21 cellular contexts compared by ENCODE assay signal in the genomic region with DNA sequence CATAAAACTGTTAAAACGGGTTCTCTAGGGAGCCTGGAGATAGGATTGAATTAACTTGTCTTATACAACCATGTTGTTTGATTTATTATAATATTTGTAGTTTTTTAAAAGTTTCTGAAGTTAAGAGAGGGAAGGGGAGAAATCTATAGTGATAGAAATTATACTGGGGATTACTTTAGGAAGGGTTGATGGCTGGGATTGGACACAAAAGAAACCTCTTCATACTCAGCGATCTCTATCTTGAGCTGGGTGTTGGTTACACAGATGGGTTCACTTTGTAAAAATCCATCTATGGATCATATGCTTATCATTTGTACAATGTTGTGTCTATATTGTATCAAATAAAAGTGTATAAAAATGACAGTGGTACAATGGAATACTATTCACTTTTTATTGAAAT. TPM values are rescaled to one million over a fixed set of nuclear protein-coding genes. Genes with fewer than 3 reads are reported as not detected.
DNase-seq lines count a peak whose midpoint lies in the region; ATAC-seq and TF ChIP-seq lines count a peak whose summit lies in the region.
"Had no signal": no experiment of that assay in that cellular context is flagged by ENCODE, and none has a peak within 500 bp of the region (broad histone marks: within the 10 kb centered on the region; RNA-seq: fewer than 3 reads in every experiment).

No MANE protein-coding gene starts in this region.

- H3K9ac ChIP-seq in mammary epithelial cell (ENCODE audit: insufficient read depth, low read length), result no peak overlapping the region

- H3K27me3 Mint-ChIP-seq in MCF 10A (ENCODE audit: insufficient read depth, unreplicated experiment) (no peaks in the 10 kb centered on the region), brain (peaks cover 7% of the 10 kb centered on the region), GM23338 (ENCODE audit: insufficient read depth, low read depth, poor library complexity) (peaks cover 5% of the 10 kb centered on the region)

- DNase-seq in MCF 10A (ENCODE audit: unreplicated experiment), result no peak
- DNase-seq in mammary epithelial cell, result no peak
- DNase-seq in psoas muscle, result no peak
- no peak for DNase-seq in midbrain (lab: John Stamatoyannopoulos, UW)
- no peak for DNase-seq in SK-N-DZ (ENCODE audit: low spot score)
- no peak for DNase-seq in GM23338 (ENCODE audit: low spot score)
- DNase-seq: CD8-positive, alpha-beta memory T cell; DND-41; GOT3; NCI-H1105; NCI-H1694; NCI-H2081 treated with DMSO at 0.1 percent for 48 hours; NCI-H510A treated with DMSO at 0.1 percent for 48 hours; NCI-H774; PC-3; SIG-M5 had no signal

- H3K79me2 ChIP-seq in mammary epithelial cell (ENCODE audit: insufficient read depth, low read length) (peaks cover 93% of the 10 kb centered on the region), GM23338 (replicated peaks; ENCODE audit: insufficient read depth) (peaks cover 44% of the 10 kb centered on the region)

- H3K4me3 ChIP-seq in mammary epithelial cell (replicated peaks in 1 of 3; ENCODE audit: insufficient read depth in 1 of 3, low read depth in 2 of 3, low read length in 3 of 3) (no peak overlapping the region), psoas muscle (no peak overlapping the region), GM23338 (no peak overlapping the region)
- H3K4me3 ChIP-seq: BLaER1 treated with 17β-estradiol and CSF1 and Interleukin-3, amounts not matched to agents 10 nM and 100 nM had no signal

- peaks cover 2% of the 10 kb centered on the region for H3K36me3 ChIP-seq in mammary epithelial cell (ENCODE audit: insufficient read depth, low read length)
- H3K36me3 ChIP-seq in psoas muscle (ENCODE audit: insufficient read depth in 1 of 2, low read depth in 1 of 2), result peaks cover 0 to under 1% of the 10 kb centered on the region in 2 donors
- peaks cover 3% of the 10 kb centered on the region; the same call in 1 of the 2 replicates for H3K36me3 ChIP-seq in GM23338 (ENCODE audit: insufficient read depth)

- WGBS in mammary epithelial cell (ENCODE audit: low coverage, missing lambda C conversion rate), result 97% methylated on average over 2 of the region's 2 CpGs
- 81 to 87% (median 86%) methylated on average over 2 of the region's 2 CpGs for WGBS in psoas muscle, 3 donors

- H2AFZ ChIP-seq in mammary epithelial cell (ENCODE audit: low read depth, low read length) (no peak overlapping the region), GM23338 (no peak overlapping the region)

- in situ Hi-C loops in mammary epithelial cell (cut with MboI; ENCODE audit: low sequenced_read_pairs in 2 of 2), result loop anchor here in 1 of 2 donors (10.0 kb wide), 1 partner anchor 472 kb away; no protein-coding TSS in a partner anchor

- no peak overlapping the region for H3K27ac ChIP-seq in mammary epithelial cell (ENCODE audit: insufficient read depth, low read depth, low read length)
- peak overlapping the region; percentile 95 for H3K27ac ChIP-seq in psoas muscle
- H3K27ac ChIP-seq in GM23338 (ENCODE audit: low read depth), result no peak overlapping the region
- H3K27ac ChIP-seq: BLaER1 treated with 17β-estradiol and CSF1 and Interleukin-3, amounts not matched to agents 10 nM and 100 nM; RWPE1 had no signal

- H3K4me2 ChIP-seq in mammary epithelial cell (ENCODE audit: insufficient read depth, low read depth, low read length) (no peak overlapping the region), GM23338 (no peak overlapping the region)

- TF ChIP-seq CTCF in MCF 10A (IDR thresholded peaks at IDR 0.05; ENCODE audit: unreplicated experiment), result no peak
- TF ChIP-seq CTCF in mammary epithelial cell (conservative IDR thresholded peaks at IDR 0.05 in 1 of 2, IDR thresholded peaks at IDR 0.05 in 1 of 2; ENCODE audit: extremely low read depth in 1 of 2, insufficient read depth in 1 of 2, low read depth in 1 of 2, low read length in 2 of 2), result no peak
- TF ChIP-seq CTCF in brain (conservative IDR thresholded peaks at IDR 0.05), result no peak
- no peak for TF ChIP-seq CTCF in psoas muscle (IDR thresholded peaks at IDR 0.05)
- TF ChIP-seq CTCF in GM23338 (conservative IDR thresholded peaks at IDR 0.05; ENCODE audit: low read depth in 2 of 2), result no peak

- H3K27me3 ChIP-seq in mammary epithelial cell (ENCODE audit: insufficient read depth, low read length) (no peaks in the 10 kb centered on the region), psoas muscle (ENCODE audit: insufficient read depth in 3 of 3, low read length in 2 of 3) (no peaks in the 10 kb centered on the region), GM23338 (ENCODE audit: insufficient read depth) (no peaks in the 10 kb centered on the region)
- H3K27me3 ChIP-seq: BLaER1 treated with 17β-estradiol and CSF1 and Interleukin-3, amounts not matched to agents 10 nM and 100 nM had no signal

- CTCF ChIA-PET in MCF 10A (lab: Yijun Ruan, JAX), result interaction anchor here (1.0 kb wide), 1 partner anchor 28 kb away, joined by 5 read pairs; no protein-coding TSS in a partner anchor
- CTCF ChIA-PET in mammary epithelial cell (lab: Charles Lee; ENCODE audit: low non-redundant PET), result interaction anchor here (0.7 kb wide), 1 partner anchor 582 kb away, joined by 4 read pairs; no protein-coding TSS in a partner anchor

- H3K27ac Mint-ChIP-seq in MCF 10A (ENCODE audit: low read depth, unreplicated experiment), result peak overlapping the region; percentile 57
- H3K27ac Mint-ChIP-seq in brain, result peak overlapping the region in 3 of 5 experiments; percentile 40 to 97 (median 80)
- H3K27ac Mint-ChIP-seq in GM23338, result no peak overlapping the region

- H3K4me1 ChIP-seq in mammary epithelial cell (ENCODE audit: insufficient read depth, low read length) (peaks cover 34% of the 10 kb centered on the region), psoas muscle (peaks cover 73% of the 10 kb centered on the region), GM23338 (ENCODE audit: insufficient read depth) (peaks cover 33% of the 10 kb centered on the region; the same call in 1 of the 2 replicates)

- no peaks in the 10 kb centered on the region for H3K9me2 ChIP-seq in GM23338 (ENCODE audit: insufficient read depth)

- no peaks in the 10 kb centered on the region for H3F3A ChIP-seq in GM23338 (replicated peaks; ENCODE audit: low read depth)

- H4K20me1 ChIP-seq in mammary epithelial cell (ENCODE audit: insufficient read depth, low read length), result peaks cover 8% of the 10 kb centered on the region
- peaks cover 18% of the 10 kb centered on the region for H4K20me1 ChIP-seq in GM23338 (replicated peaks; ENCODE audit: insufficient read depth)

- H3K9me3 Mint-ChIP-seq in MCF 10A (ENCODE audit: unreplicated experiment), result no peaks in the 10 kb centered on the region
- no peaks in the 10 kb centered on the region for H3K9me3 Mint-ChIP-seq in brain
- no peaks in the 10 kb centered on the region for H3K9me3 Mint-ChIP-seq in GM23338
- H3K9me3 Mint-ChIP-seq: CD8-positive, alpha-beta memory T cell had no signal

- H3K36me3 Mint-ChIP-seq in MCF 10A (ENCODE audit: insufficient read depth, unreplicated experiment) (peaks cover 19% of the 10 kb centered on the region), brain (peaks cover 17% of the 10 kb centered on the region), GM23338 (ENCODE audit: low read depth) (peaks cover 16% of the 10 kb centered on the region)

- peaks cover 54% of the 10 kb centered on the region for H3K4me1 Mint-ChIP-seq in MCF 10A (ENCODE audit: insufficient read depth, unreplicated experiment)
- peaks cover 89% of the 10 kb centered on the region for H3K4me1 Mint-ChIP-seq in brain
- H3K4me1 Mint-ChIP-seq in GM23338, result peaks cover 48% of the 10 kb centered on the region

- dilution Hi-C loops in mammary epithelial cell (cut with HindIII; ENCODE audit: low sequenced_read_pairs), result no loop called here

- BruUV-seq in MCF 10A (replicated peaks; lab: Mats Ljungman, UMichigan) (no TSS peak), mammary epithelial cell (replicated peaks; lab: Mats Ljungman, UMichigan) (no TSS peak)

- POLR2A ChIA-PET in MCF 10A (lab: Yijun Ruan, JAX), result interaction anchor here (1.0 to 10.0 kb wide), 4 partner anchors 10 to 521 kb away, joined by 3 to 229 read pairs (median 4); a partner anchor contains a TSS

- no peak for ATAC-seq in psoas muscle
- no peak for ATAC-seq in HG03139 (IDR thresholded peaks at IDR 0.05; ENCODE audit: unreplicated experiment)
- ATAC-seq in GM23338, result no peak
- ATAC-seq: HCT116, PC-3 had no signal

- H3K4me3 Mint-ChIP-seq in MCF 10A (ENCODE audit: unreplicated experiment), result peak overlapping the region; percentile 98
- peak overlapping the region; percentile 41 to 94 (median 76) for H3K4me3 Mint-ChIP-seq in brain
- no peak overlapping the region for H3K4me3 Mint-ChIP-seq in GM23338

- no peaks in the 10 kb centered on the region for H3K9me3 ChIP-seq in mammary epithelial cell (replicated peaks; ENCODE audit: insufficient read depth, low read length)
- no peaks in the 10 kb centered on the region for H3K9me3 ChIP-seq in psoas muscle
- H3K9me3 ChIP-seq: BLaER1 treated with 17β-estradiol and CSF1 and Interleukin-3, amounts not matched to agents 10 nM and 100 nM had no signal

- intact Hi-C loops in MCF 10A (cut with micrococcal nuclease) (no loop called here), mammary epithelial cell (cut with micrococcal nuclease) (loop anchor here (10.0 kb wide), 1 partner anchor 482 kb away; no protein-coding TSS in a partner anchor), psoas muscle (cut with DNase I) (loop anchor here in 1 of 2 donors (10.0 kb wide), 1 partner anchor 232 kb away; no protein-coding TSS in a partner anchor)

TF ChIP-seq in GM23338, 12 proteins besides CTCF, POLR2A, EP300 and RAD21 (continues in another document):
- TF ChIP-seq STAT1 (IDR thresholded peaks at IDR 0.05; ENCODE audit: unreplicated experiment), result no peak

RNA-seq across cellular contexts. Expression of a gene that starts 30.0 kb away (rescaled TPM):
- 147 and 167 TPM in 2 replicates for total RNA-seq in MCF 10A (2022)
- total RNA-seq in mammary epithelial cell, result 100 to 1,000 TPM; 126 to 179 TPM
- polyA plus RNA-seq in mammary epithelial cell, result 52.1 TPM
- 181 TPM for polyA minus RNA-seq in mammary epithelial cell
- polyA plus RNA-seq in brain (ENCODE audit: insufficient read depth, low read depth, low replicate concordance), result 29.6 TPM
- 10 to 100 TPM; 64.0 to 99.2 (median 77.6) TPM for total RNA-seq in psoas muscle
- 100 to 1,000 TPM in 1 of 3 donors, 10 to 100 TPM in 2; 15.0 to 115 (median 23.2) TPM for polyA plus RNA-seq in psoas muscle
- 112 and 150 TPM in 2 replicates for polyA plus RNA-seq in SK-N-DZ (2014; cell fraction: cytosol; rRNA removed)
- polyA plus RNA-seq in SK-N-DZ (2014; cell fraction: nucleus; rRNA removed), result 56.7 and 60.4 TPM in 2 replicates
- total RNA-seq in GM23338 (2014; rRNA removed; shearing (Covaris generic)), result 197 and 224 TPM in 2 replicates
- 94.7 and 117 TPM in 2 replicates for polyA plus RNA-seq in GM23338 (2016; fragmentation: Nextera tagmentation; extraction: Ambion mirVana)
